Comparison of ENCODE assay signal across 1 cellular context in genomic region chr14:98137626-98138025, GRCh38.
TF ChIP-seq lines count a peak whose summit lies in the region.

No MANE protein-coding gene starts in this region.

TF ChIP-seq in neural cell, 6 proteins besides CTCF, POLR2A, EP300 and RAD21 (continued from another document):
- no peak for TF ChIP-seq MXI1 (conservative IDR thresholded peaks at IDR 0.05; ENCODE audit: poor library complexity, severe bottlenecking)
